Comparison of ENCODE assay signal across 8 cellular contexts in genomic region chr17:10013360-10014112, GRCh38.
DNase-seq lines count a peak whose midpoint lies in the region; ATAC-seq and TF ChIP-seq lines count a peak whose summit lies in the region.

No MANE protein-coding gene starts in this region.

- H3K27ac ChIP-seq in BLaER1, result peak overlapping the region; percentile 84

- 0 out of 2 replicates have a peak, but pooled peaks cover 5% of the 10 kb centered on the region for H3K9me3 ChIP-seq in BLaER1

- peaks cover 83% of the 10 kb centered on the region for H3K4me1 ChIP-seq in BLaER1

- H3K36me3 ChIP-seq in BLaER1, result peaks cover 9% of the 10 kb centered on the region

- H3K9ac ChIP-seq in BLaER1, result peak overlapping the region; percentile 70

- peak overlapping the region; percentile 87 for H3K4me2 ChIP-seq in BLaER1

- no peaks in the 10 kb centered on the region for H4K20me1 ChIP-seq in BLaER1

- no peak for TF ChIP-seq CTCF in fibroblast of villous mesenchyme (IDR thresholded peaks at IDR 0.05; ENCODE audit: insufficient read depth, low read depth, low read length)

- ATAC-seq in GM19395 (IDR thresholded peaks at IDR 0.05; ENCODE audit: unreplicated experiment) (peak; percentile 73), HG03159 (IDR thresholded peaks at IDR 0.05; ENCODE audit: unreplicated experiment) (peak; percentile 78), GM19035 (IDR thresholded peaks at IDR 0.05; ENCODE audit: unreplicated experiment) (no peak)

- no peaks in the 10 kb centered on the region for H3K27me3 ChIP-seq in BLaER1

- peak; percentile 60 for DNase-seq in fibroblast of villous mesenchyme (ENCODE audit: low read depth)
- DNase-seq in NCI-H146 (lab: John Stamatoyannopoulos, UW), result no peak
- no peak for DNase-seq in NK-92 treated with Interleukin-12 subunit alpha and Interleukin-12 subunit beta, amount 100 ng/mL, for 24 hours (lab: John Stamatoyannopoulos, UW)
- no peak for DNase-seq in NCI-H146 treated with DMSO at 0.1 percent for 48 hours (lab: John Stamatoyannopoulos, UW; ENCODE audit: unreplicated experiment)

- H3K4me3 ChIP-seq in BLaER1 (peak overlapping the region; percentile 9; the same call in 1 of the 2 replicates), fibroblast of villous mesenchyme (ENCODE audit: low read depth, low read length) (no peak overlapping the region)
